14 cellular contexts compared by ENCODE assay signal in the genomic region with DNA sequence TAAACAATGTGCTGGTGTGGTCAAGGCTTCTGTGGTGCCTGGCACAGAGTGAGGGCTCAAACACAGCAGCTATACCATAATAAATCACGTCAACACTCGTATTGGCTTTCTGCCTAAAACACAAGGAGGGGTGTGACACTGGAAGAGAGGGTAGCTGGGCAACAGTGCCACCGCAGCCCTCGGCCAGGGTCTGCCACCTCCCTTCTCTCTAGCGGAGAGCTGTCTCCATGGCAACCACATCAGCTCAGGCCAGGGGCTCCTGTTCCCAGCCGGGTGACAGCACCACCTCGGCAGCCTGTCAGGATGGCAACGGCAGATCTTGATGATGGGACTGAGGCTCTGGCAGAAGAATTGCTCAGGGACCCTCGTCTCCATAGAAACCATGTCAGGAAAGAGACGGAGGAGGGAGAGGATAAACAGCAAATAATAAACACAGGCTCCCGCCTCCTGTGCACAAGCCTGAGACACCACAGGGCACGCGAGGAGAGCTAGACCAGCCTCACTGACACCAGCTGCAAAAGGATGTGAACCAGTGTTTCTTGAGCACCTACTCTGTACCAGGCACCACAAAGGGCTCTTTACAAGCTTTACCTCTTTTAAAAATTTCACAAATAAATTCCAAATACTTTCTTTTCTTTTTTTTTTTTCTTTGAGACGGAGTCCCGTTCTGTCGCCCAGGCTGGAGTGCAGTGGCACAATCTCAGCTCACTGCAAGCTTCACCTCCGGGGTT. TPM values are rescaled to one million over a fixed set of nuclear protein-coding genes. Genes with fewer than 3 reads are reported as not detected.
A peak's percentile ranks its signal among the peaks of the same experiment; 100 is the strongest.
DNase-seq lines count a peak whose midpoint lies in the region; ATAC-seq and TF ChIP-seq lines count a peak whose summit lies in the region.
"Had no signal": no experiment of that assay in that cellular context is flagged by ENCODE, and none has a peak within 500 bp of the region (broad histone marks: within the 10 kb centered on the region; RNA-seq: fewer than 3 reads in every experiment).

No MANE protein-coding gene starts in this region.

- DNase-seq in right cardiac atrium (peak in 2 of 3 donors; percentile 32 to 47), heart left ventricle (no peak), NCI-H774 (lab: John Stamatoyannopoulos, UW) (peak; percentile 22), hypothalamus (lab: John Stamatoyannopoulos, UW) (peak in 32 of 51 donors; percentile 18 to 81 (median 44)), tibial artery (no peak), GF-D8 (lab: John Stamatoyannopoulos, UW) (no peak), OCI-LY7 (ENCODE audit: low spot score) (no peak), Right ventricle myocardium superior (no peak)
- DNase-seq: ACHN; activated naive CD4-positive, alpha-beta T cell treated with anti-CD3 and anti-CD28 coated beads for 36 hours; hippocampal formation; KG1 had no signal

- no peaks in the 10 kb centered on the region for H3K9me2 ChIP-seq in OCI-LY7 (ENCODE audit: insufficient read depth, low read length)

- H3K4me1 ChIP-seq in right cardiac atrium (ENCODE audit: control insufficient read depth, insufficient read depth, low read length) = peaks cover 8% of the 10 kb centered on the region
- H3K4me1 ChIP-seq in heart left ventricle = peaks cover 5 to 63% (median 32%) of the 10 kb centered on the region in 12 donors
- peaks cover 0 to 82% (median 63%) of the 10 kb centered on the region in 4 donors for H3K4me1 ChIP-seq in tibial artery
- H3K4me1 ChIP-seq in OCI-LY7 (ENCODE audit: insufficient read depth, low read length, poor library complexity, severe bottlenecking) = no peaks in the 10 kb centered on the region

- H2AFZ ChIP-seq in OCI-LY7 (ENCODE audit: low read length) = no peak overlapping the region

- ATAC-seq in right cardiac atrium = no peak
- no peak for ATAC-seq in heart left ventricle
- no peak for ATAC-seq in Right ventricle myocardium superior (ENCODE audit: poor library complexity)

- H3K79me2 ChIP-seq in OCI-LY7 (ENCODE audit: insufficient read depth, low read depth, low read length) = no peaks in the 10 kb centered on the region

- H3K27me3 ChIP-seq in right cardiac atrium (ENCODE audit: control insufficient read depth, insufficient read depth) (no peaks in the 10 kb centered on the region), heart left ventricle (no peaks in the 10 kb centered on the region), tibial artery (no peaks in the 10 kb centered on the region)
- H3K27me3 ChIP-seq: neutrophil had no signal

- CTCF ChIA-PET in OCI-LY7 (lab: Charles Lee; ENCODE audit: unreplicated experiment) = no interaction called here

- no peak overlapping the region for H3K4me2 ChIP-seq in OCI-LY7 (ENCODE audit: low read length)

- BruUV-seq in OCI-LY7 (replicated peaks; lab: Mats Ljungman, UMichigan) = no TSS peak

- no peak for TF ChIP-seq POLR2A in heart left ventricle (IDR thresholded peaks at IDR 0.05)

- 58% methylated on average over 17 of the region's 17 CpGs for WGBS in right cardiac atrium
- 59 to 68% (median 65%) methylated on average over 17 of the region's 17 CpGs for WGBS in heart left ventricle, 4 donors

- H3K4me3 ChIP-seq in right cardiac atrium (ENCODE audit: low read length) (no peak overlapping the region), heart left ventricle (no peak overlapping the region), tibial artery (no peak overlapping the region), OCI-LY7 (ENCODE audit: low read depth, low read length, poor library complexity, severe bottlenecking) (no peak overlapping the region)

- H3K27ac ChIP-seq in right cardiac atrium (ENCODE audit: low read length) = no peak overlapping the region
- peak overlapping the region in 1 of 12 donors; percentile 24 for H3K27ac ChIP-seq in heart left ventricle
- H3K27ac ChIP-seq in tibial artery = peak overlapping the region; percentile 9 to 78
- no peak overlapping the region for H3K27ac ChIP-seq in OCI-LY7 (ENCODE audit: low read depth, low read length, poor library complexity, severe bottlenecking)
- H3K27ac ChIP-seq: neutrophil had no signal

- no peaks in the 10 kb centered on the region for H4K20me1 ChIP-seq in OCI-LY7 (ENCODE audit: insufficient read depth, low read length)

- H3K36me3 ChIP-seq in heart left ventricle = peaks cover 0 to 71% (median 57%) of the 10 kb centered on the region in 9 donors
- peaks cover 12 to 27% (median 19%) of the 10 kb centered on the region in 3 donors for H3K36me3 ChIP-seq in tibial artery
- H3K36me3 ChIP-seq in OCI-LY7 (ENCODE audit: insufficient read depth, low read length) = peaks cover 12% of the 10 kb centered on the region; the same call in 1 of the 2 replicates
- H3K36me3 ChIP-seq: neutrophil had no signal

- POLR2A ChIA-PET in OCI-LY7 (lab: Charles Lee) = no interaction called here

- intact Hi-C loops in right cardiac atrium (cut with DNase I) (no loop called here), heart left ventricle (cut with DNase I) (loop anchor here in 1 of 10 donors (5.0 kb wide), 2 partner anchors 33 to 37 kb away; a partner anchor contains a TSS), tibial artery (cut with DNase I; ENCODE audit: low total_unique reads) (no loop called here), OCI-LY7 (cut with micrococcal nuclease; ENCODE audit: unreplicated experiment) (no loop called here), Right ventricle myocardium superior (cut with DNase I) (no loop called here)

- no peaks in the 10 kb centered on the region for H3K9me3 ChIP-seq in right cardiac atrium (ENCODE audit: control insufficient read depth, low read length)
- H3K9me3 ChIP-seq in heart left ventricle = no peaks in the 10 kb centered on the region
- H3K9me3 ChIP-seq in tibial artery = no peaks in the 10 kb centered on the region
- no peaks in the 10 kb centered on the region for H3K9me3 ChIP-seq in OCI-LY7 (ENCODE audit: low read length)
- H3K9me3 ChIP-seq: neutrophil had no signal

- TF ChIP-seq CTCF in heart left ventricle (IDR thresholded peaks at IDR 0.05) = no peak
- TF ChIP-seq CTCF in tibial artery (IDR thresholded peaks at IDR 0.05) = no peak
- TF ChIP-seq CTCF in OCI-LY7 (conservative IDR thresholded peaks at IDR 0.05; ENCODE audit: low read length) = no peak

RNA-seq across cellular contexts. Expression of a gene that starts 50.4 kb away (rescaled TPM):
- total RNA-seq in right cardiac atrium (not detected), heart left ventricle (not detected), OCI-LY7 (2022) (not detected in 2 replicates), Right ventricle myocardium superior (not detected)
- polyA plus RNA-seq in right cardiac atrium (0.09 TPM), heart left ventricle (under 1 TPM in 1 of 2 donors, not detected in 1; 0.15 TPM)
- total RNA-seq in OCI-LY7 (2014; rRNA removed; shearing (Covaris generic)) = 0.18 TPM in 1 of 2 replicates, not detected in the other
- total RNA-seq: activated CD8-positive, alpha-beta memory T cell treated with anti-CD3 and anti-CD28 coated beads for 36 hours; activated naive CD4-positive, alpha-beta T cell treated with anti-CD3 and anti-CD28 coated beads for 36 hours had no signal

RNA-seq across cellular contexts. Expression of a gene that starts 52.0 kb away (rescaled TPM):
- total RNA-seq in right cardiac atrium = 1 to 10 TPM; 4.9 to 7.5 (median 5.7) TPM
- polyA plus RNA-seq in right cardiac atrium = 5.0 TPM
- 1 to 10 TPM; 3.7 to 6.2 (median 4.9) TPM for total RNA-seq in heart left ventricle
- 1 to 10 TPM; 3.2 to 7.0 TPM for polyA plus RNA-seq in heart left ventricle
- 37.6 and 38.3 TPM in 2 replicates for total RNA-seq in OCI-LY7 (2014; rRNA removed; shearing (Covaris generic))
- 33.0 and 36.8 TPM in 2 replicates for total RNA-seq in OCI-LY7 (2022)
- 3.5 TPM for total RNA-seq in Right ventricle myocardium superior

Comparison
In these comparisons a context has a peak if more than half of its experiments do, and no peak if none do; other contexts are left out.
1. DNase-seq: peak in right cardiac atrium (2 of 3), NCI-H774 (single experiment) and hypothalamus (32 of 51); none in heart left ventricle (0 of 5), tibial artery (0 of 2), GF-D8 (single experiment), OCI-LY7 (single experiment) and Right ventricle myocardium superior (single experiment).
2. H3K27ac ChIP-seq: peak in tibial artery (2 of 2); none in right cardiac atrium (single experiment) and OCI-LY7 (single experiment).